14 cellular contexts compared by ENCODE assay signal in the genomic region with DNA sequence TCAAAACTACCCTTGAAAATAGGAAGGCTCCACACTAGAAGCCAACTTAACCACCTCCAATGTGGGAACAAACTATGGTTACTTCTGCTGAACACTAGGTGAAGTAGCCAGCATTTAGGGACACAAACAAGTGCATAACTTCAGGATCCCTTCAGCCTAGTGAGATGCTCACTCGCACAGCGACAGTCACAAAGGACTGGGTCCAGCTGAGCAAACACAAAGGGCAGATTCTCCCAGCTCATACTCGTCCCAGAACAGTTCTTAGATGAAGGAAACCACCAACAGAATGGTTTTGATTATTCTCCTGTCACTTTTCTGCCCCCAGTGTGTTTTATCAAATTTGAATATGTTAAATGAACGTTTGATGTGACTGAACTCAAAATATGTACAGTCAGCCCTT.
"Had no signal": no experiment of that assay in that cellular context is flagged by ENCODE, and none has a peak within 500 bp of the region (broad histone marks: within the 10 kb centered on the region; RNA-seq: fewer than 3 reads in every experiment).

No MANE protein-coding gene starts in this region.

- DNase-seq: activated CD4-positive, alpha-beta T cell treated with anti-CD3 and anti-CD28 coated beads for 36 hours; activated CD8-positive, alpha-beta memory T cell treated with anti-CD3 and anti-CD28 coated beads, Interleukin-2, amount 50 U/mL, for 4 hours; activated CD8-positive, alpha-beta T cell treated with anti-CD3 and anti-CD28 coated beads for 36 hours; activated naive CD8-positive, alpha-beta T cell treated with anti-CD3 and anti-CD28 coated beads, Interleukin-2, amount 10 ng/mL, durations not matched to agents 7 days and 5 days; esophagus squamous epithelium; foreskin fibroblast; kidney glomerular epithelial cell; lower lobe of right lung; naive thymus-derived CD4-positive, alpha-beta T cell; sigmoid colon; stimulated activated CD4-positive, alpha-beta T cell treated with anti-CD3 and anti-CD28 coated beads, Interleukin-2, amount 100 ng/mL, for 24 hours; stimulated activated naive B cell treated with anti-CD40 and anti-IgM and Interleukin-4, amounts not matched to agents 10 μg/mL and 1 μg/mL and 100 μg/mL, for 72 hours; T-helper 1 cell; WERI-Rb-1 had no signal

- ATAC-seq: activated CD4-positive, alpha-beta T cell treated with anti-CD3 and anti-CD28 coated beads for 36 hours; activated CD8-positive, alpha-beta T cell treated with anti-CD3 and anti-CD28 coated beads for 36 hours; lower lobe of right lung; naive thymus-derived CD4-positive, alpha-beta T cell; stimulated activated naive B cell treated with anti-CD40 and anti-IgM and Interleukin-4, amounts not matched to agents 10 μg/mL and 1 μg/mL and 100 μg/mL, for 72 hours had no signal
